Comparison of ENCODE assay signal across 20 cellular contexts in genomic region chr14:61026523-61026922, GRCh38.
"Had no signal": no experiment of that assay in that cellular context is flagged by ENCODE, and none has a peak within 500 bp of the region (broad histone marks: within the 10 kb centered on the region; RNA-seq: fewer than 3 reads in every experiment).

No MANE protein-coding gene starts in this region.

- H3K27ac Mint-ChIP-seq: activated naive CD4-positive, alpha-beta T cell treated with anti-CD3 and anti-CD28 coated beads, Interleukin-2, amount 50 U/mL, for 72 hours; immature natural killer cell; naive thymus-derived CD4-positive, alpha-beta T cell; stimulated activated naive CD8-positive, alpha-beta T cell treated with anti-CD3 and anti-CD28 coated beads, Interleukin-15, amount 100 ng/mL, for 72 hours; T-helper 2 cell treated with Interferon-gamma antibody and Interleukin-4, amounts not matched to agents 5 μg/mL and 100 μg/mL, for 36 hours had no signal

- H3K36me3 Mint-ChIP-seq: activated naive CD4-positive, alpha-beta T cell treated with anti-CD3 and anti-CD28 coated beads, Interleukin-2, amount 50 U/mL, for 72 hours; immature natural killer cell had no signal

- H3K4me1 Mint-ChIP-seq: immature natural killer cell; naive thymus-derived CD4-positive, alpha-beta T cell; stimulated activated naive CD8-positive, alpha-beta T cell treated with anti-CD3 and anti-CD28 coated beads, Interleukin-15, amount 100 ng/mL, for 72 hours had no signal

- ATAC-seq: activated CD4-positive, CD25-positive, alpha-beta regulatory T cell treated with anti-CD3 and anti-CD28 coated beads, Interleukin-2, amount 50 U/mL, for 24 hours; activated naive CD4-positive, alpha-beta T cell treated with anti-CD3 and anti-CD28 coated beads, Interleukin-2, amount 50 U/mL, for 72 hours; activated T-cell treated with anti-CD3 and anti-CD28 coated beads, Interleukin-2, amount 50 U/mL, for 4 hours; naive thymus-derived CD4-positive, alpha-beta T cell; right lobe of liver; stimulated activated naive CD8-positive, alpha-beta T cell treated with anti-CD3 and anti-CD28 coated beads, Interleukin-15, amount 100 ng/mL, for 72 hours had no signal

- H3K27me3 ChIP-seq: brain microvascular endothelial cell, esophagus muscularis mucosa, right lobe of liver, testis had no signal

- H3K4me1 ChIP-seq: prostate gland, right lobe of liver, testis had no signal

- H3K27ac ChIP-seq: esophagus muscularis mucosa, prostate gland, right lobe of liver, testis had no signal

- H3K27me3 Mint-ChIP-seq: naive thymus-derived CD4-positive, alpha-beta T cell; stimulated activated naive CD8-positive, alpha-beta T cell treated with anti-CD3 and anti-CD28 coated beads, Interleukin-15, amount 100 ng/mL, for 72 hours had no signal

- H3K4me3 ChIP-seq: esophagus muscularis mucosa, lung, prostate gland, right lobe of liver, testis had no signal

- DNase-seq: activated CD4-positive, alpha-beta T cell treated with anti-CD3 and anti-CD28 coated beads, Interleukin-2, amount 50 U/mL, for 4 hours; activated effector memory CD4-positive, alpha-beta T cell treated with anti-CD3 and anti-CD28 coated beads, Interleukin-2, amount 50 U/mL, for 16 hours; activated T-cell treated with anti-CD3 and anti-CD28 coated beads, Interleukin-2, amount 50 U/mL, for 4 hours; amygdala; brain microvascular endothelial cell; cerebellar nuclear complex; immature natural killer cell; midbrain; naive thymus-derived CD4-positive, alpha-beta T cell; right lobe of liver; stimulated activated CD4-positive, alpha-beta T cell treated with anti-CD3 and anti-CD28 coated beads, Interleukin-2, amount 100 ng/mL, for 48 hours; stimulated activated CD8-positive, alpha-beta memory T cell treated with anti-CD3 and anti-CD28 coated beads, Interleukin-4, amount 100 ng/mL, for 48 hours; stimulated activated naive CD8-positive, alpha-beta T cell treated with anti-CD3 and anti-CD28 coated beads, Interleukin-15, amount 100 ng/mL, for 72 hours; testis had no signal

- H3K36me3 ChIP-seq: brain microvascular endothelial cell, esophagus muscularis mucosa, prostate gland, right lobe of liver had no signal

- H3K4me3 Mint-ChIP-seq: activated T-cell treated with anti-CD3 and anti-CD28 coated beads, Interleukin-2, amount 50 U/mL, for 4 hours; immature natural killer cell; naive thymus-derived CD4-positive, alpha-beta T cell; stimulated activated naive CD8-positive, alpha-beta T cell treated with anti-CD3 and anti-CD28 coated beads, Interleukin-15, amount 100 ng/mL, for 72 hours; T-helper 2 cell treated with Interferon-gamma antibody and Interleukin-4, amounts not matched to agents 5 μg/mL and 100 μg/mL, for 36 hours had no signal

- H3K9me3 ChIP-seq: esophagus muscularis mucosa, prostate gland, right lobe of liver, testis had no signal

- H3K9me3 Mint-ChIP-seq: activated naive CD4-positive, alpha-beta T cell treated with anti-CD3 and anti-CD28 coated beads, Interleukin-2, amount 50 U/mL, for 72 hours; activated T-cell treated with anti-CD3 and anti-CD28 coated beads, Interleukin-2, amount 50 U/mL, for 4 hours; immature natural killer cell; naive thymus-derived CD4-positive, alpha-beta T cell; stimulated activated naive CD8-positive, alpha-beta T cell treated with anti-CD3 and anti-CD28 coated beads, Interleukin-15, amount 100 ng/mL, for 72 hours; T-helper 2 cell treated with Interferon-gamma antibody and Interleukin-4, amounts not matched to agents 5 μg/mL and 100 μg/mL, for 36 hours had no signal
